In the genomic region with DNA sequence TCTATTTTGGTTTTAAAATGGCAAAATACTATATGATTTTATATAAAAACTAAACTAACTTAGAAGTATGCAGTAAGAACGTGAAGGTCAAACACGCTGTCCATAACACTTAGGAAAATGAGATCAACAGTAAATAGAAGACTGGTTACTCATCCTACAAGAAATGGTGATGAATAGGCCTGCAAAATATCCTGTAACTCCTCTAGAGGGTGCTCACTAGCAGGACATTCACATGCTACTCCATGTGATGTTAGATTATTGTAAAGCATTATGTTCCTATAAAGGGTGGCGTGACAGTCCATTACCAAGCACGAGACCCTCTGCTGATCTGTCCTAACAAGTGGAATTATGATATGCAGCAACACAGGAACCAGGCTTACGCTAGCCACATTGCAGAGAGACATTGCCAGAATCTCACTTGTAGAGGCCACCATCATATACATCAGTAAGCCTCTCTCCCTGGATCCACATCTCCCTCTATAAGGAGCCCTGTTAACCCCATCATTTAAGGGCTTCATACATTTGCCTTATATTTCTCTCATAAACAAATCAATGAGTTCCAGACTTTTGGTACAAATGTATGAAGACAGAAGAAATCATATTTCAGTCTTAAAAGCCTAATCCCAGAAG, we compare ENCODE assay signal across 9 cellular contexts. TPM values are rescaled to one million over a fixed set of nuclear protein-coding genes. Genes with fewer than 3 reads are reported as not detected.
DNase-seq lines count a peak whose midpoint lies in the region; TF ChIP-seq lines count a peak whose summit lies in the region.
"Had no signal": no experiment of that assay in that cellular context is flagged by ENCODE, and none has a peak within 500 bp of the region (broad histone marks: within the 10 kb centered on the region; RNA-seq: fewer than 3 reads in every experiment).

No MANE protein-coding gene starts in this region.

- H3K27me3 ChIP-seq in hepatocyte: no peaks in the 10 kb centered on the region
- no peaks in the 10 kb centered on the region for H3K27me3 ChIP-seq in spleen (replicated peaks in 1 of 7)
- no peaks in the 10 kb centered on the region for H3K27me3 ChIP-seq in suprapubic skin

- POLR2A ChIA-PET in HEK293 (lab: Yijun Ruan, JAX): no interaction called here

- no peak overlapping the region for H3K4me2 ChIP-seq in hepatocyte

- H3K9me3 ChIP-seq in HEK293 (ENCODE audit: control insufficient read depth, insufficient read depth, low read depth, low read length) (no peaks in the 10 kb centered on the region), hepatocyte (ENCODE audit: low read depth) (no peaks in the 10 kb centered on the region), spleen (no peaks in the 10 kb centered on the region), suprapubic skin (no peaks in the 10 kb centered on the region)

- no peaks in the 10 kb centered on the region for H4K20me1 ChIP-seq in hepatocyte (ENCODE audit: insufficient read depth, poor library complexity, severe bottlenecking)

- intact Hi-C loops in spleen (cut with DNase I; ENCODE audit: low total_unique reads): loop anchor here (5.0 kb wide), 2 partner anchors 58 to 118 kb away; a partner anchor contains a TSS

- DNase-seq in NCI-H2081 (lab: John Stamatoyannopoulos, UW): peak; percentile 15 to 54
- DNase-seq in NCI-H2081 treated with DMSO at 0.1 percent for 48 hours (lab: John Stamatoyannopoulos, UW): no peak
- DNase-seq in NCI-H526 treated with DMSO at 0.1 percent for 48 hours (lab: John Stamatoyannopoulos, UW): peak; percentile 53
- peak; percentile 83 for DNase-seq in amniotic epithelial cell (ENCODE audit: low read depth)
- peak; percentile 65 for DNase-seq in hepatocyte (ENCODE audit: low spot score)
- DNase-seq in spleen: no peak
- DNase-seq in suprapubic skin (ENCODE audit: low spot score in 2 of 2): no peak

- no peak for TF ChIP-seq CTCF in HEK293 (tag by site-specific recombination; IDR thresholded peaks at IDR 0.05)
- TF ChIP-seq CTCF in hepatocyte (IDR thresholded peaks at IDR 0.05; ENCODE audit: poor library complexity): peak; percentile 61
- peak; percentile 19 to 67 (median 56) for TF ChIP-seq CTCF in spleen (IDR thresholded peaks at IDR 0.05 in 8 of 11, conservative IDR thresholded peaks at IDR 0.05 in 3 of 11)
- TF ChIP-seq CTCF in suprapubic skin (IDR thresholded peaks at IDR 0.05): peak in 1 of 2 donors; percentile 37

- no peak for TF ChIP-seq EP300 in suprapubic skin (IDR thresholded peaks at IDR 0.05)

- TF ChIP-seq POLR2A in spleen (IDR thresholded peaks at IDR 0.05) (no peak), suprapubic skin (IDR thresholded peaks at IDR 0.05) (no peak)

- CTCF ChIA-PET in HEK293 (lab: Yijun Ruan, JAX): interaction anchor here (0.7 to 2.5 kb wide), 4 partner anchors 10 to 87 kb away, joined by 3 to 16 read pairs (median 4); no protein-coding TSS in a partner anchor

- H3K27ac ChIP-seq in HEK293 (ENCODE audit: extremely low read depth, low read depth, low read length): no peak overlapping the region
- no peak overlapping the region for H3K27ac ChIP-seq in hepatocyte
- no peak overlapping the region for H3K27ac ChIP-seq in spleen
- H3K27ac ChIP-seq in suprapubic skin: no peak overlapping the region

- H3K4me1 ChIP-seq in HEK293 (ENCODE audit: control insufficient read depth, insufficient read depth, low read length): 0 out of 2 replicates have a peak, but pooled peaks cover 2% of the 10 kb centered on the region
- H3K4me1 ChIP-seq in hepatocyte (ENCODE audit: insufficient read depth): no peaks in the 10 kb centered on the region
- no peaks in the 10 kb centered on the region for H3K4me1 ChIP-seq in spleen
- H3K4me1 ChIP-seq in suprapubic skin: no peaks in the 10 kb centered on the region

- no peak overlapping the region for H3K4me3 ChIP-seq in HEK293 (ENCODE audit: low read depth, low read length)
- no peak overlapping the region for H3K4me3 ChIP-seq in hepatocyte
- H3K4me3 ChIP-seq in spleen: no peak overlapping the region
- H3K4me3 ChIP-seq in suprapubic skin: no peak overlapping the region

- 28% methylated on average over 5 of the region's 5 CpGs for WGBS in hepatocyte (ENCODE audit: low lambda C conversion rate, missing lambda C conversion rate)
- WGBS in spleen, 5 donors: 25 to 31% (median 30%) methylated on average over 5 of the region's 5 CpGs
- WGBS in suprapubic skin: 19% methylated on average over 5 of the region's 5 CpGs

- H3K9me2 ChIP-seq in hepatocyte (replicated peaks; ENCODE audit: insufficient read depth): no peaks in the 10 kb centered on the region

- no peaks in the 10 kb centered on the region for H3K79me2 ChIP-seq in hepatocyte

- H3K36me3 ChIP-seq in HEK293 (ENCODE audit: control insufficient read depth in 2 of 2, insufficient read depth in 1 of 2, low read length in 2 of 2) (no peaks in the 10 kb centered on the region), hepatocyte (replicated peaks; ENCODE audit: insufficient read depth, low read depth) (no peaks in the 10 kb centered on the region), spleen (no peaks in the 10 kb centered on the region), suprapubic skin (no peaks in the 10 kb centered on the region)

- H2AFZ ChIP-seq in hepatocyte: no peak overlapping the region

TF ChIP-seq in HEK293, 187 proteins besides CTCF, POLR2A, EP300 and RAD21:
- TF ChIP-seq ZNF175 (tag by site-specific recombination; IDR thresholded peaks at IDR 0.05): no peak
- 0 out of 2 replicates have a peak, but pooled peaks have one; percentile 12 for TF ChIP-seq SCRT2 (tag by site-specific recombination; IDR thresholded peaks at IDR 0.05)
- TF ChIP-seq, protein P1, sequence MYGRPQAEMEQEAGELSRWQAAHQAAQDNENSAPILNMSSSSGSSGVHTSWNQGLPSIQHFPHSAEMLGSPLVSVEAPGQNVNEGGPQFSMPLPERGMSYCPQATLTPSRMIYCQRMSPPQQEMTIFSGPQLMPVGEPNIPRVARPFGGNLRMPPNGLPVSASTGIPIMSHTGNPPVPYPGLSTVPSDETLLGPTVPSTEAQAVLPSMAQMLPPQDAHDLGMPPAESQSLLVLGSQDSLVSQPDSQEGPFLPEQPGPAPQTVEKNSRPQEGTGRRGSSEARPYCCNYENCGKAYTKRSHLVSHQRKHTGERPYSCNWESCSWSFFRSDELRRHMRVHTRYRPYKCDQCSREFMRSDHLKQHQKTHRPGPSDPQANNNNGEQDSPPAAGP (tag by site-specific recombination; IDR thresholded peaks at IDR 0.05): no peak
- TF ChIP-seq ZNF394 (tag by site-specific recombination; IDR thresholded peaks at IDR 0.05; ENCODE audit: borderline replicate concordance): 0 out of 2 replicates have a peak, but pooled peaks have one; percentile 25
- peak; percentile 66; the same call in 1 of the 2 replicates for TF ChIP-seq ZNF600 (tag by site-specific recombination; IDR thresholded peaks at IDR 0.05)
- TF ChIP-seq ZNF777 (tag by site-specific recombination; IDR thresholded peaks at IDR 0.05; ENCODE audit: borderline replicate concordance): no peak
- peak; percentile 73 for TF ChIP-seq ZNF654 (tag by site-specific recombination; IDR thresholded peaks at IDR 0.05; ENCODE audit: low read depth)

RNA-seq across cellular contexts. Expression of a gene that starts 18.0 kb away (rescaled TPM):
- total RNA-seq in hepatocyte (not detected in 2 replicates), spleen (not detected), suprapubic skin (not detected)
- polyA plus RNA-seq in hepatocyte (not detected in 2 replicates), spleen (not detected)
- total RNA-seq: CD8-positive, alpha-beta memory T cell had no signal
- polyA plus RNA-seq: CD8-positive, alpha-beta memory T cell had no signal

RNA-seq across cellular contexts. Expression of a gene that starts 19.5 kb away (rescaled TPM):
- total RNA-seq in hepatocyte: not detected in 2 replicates
- not detected in 2 replicates for polyA plus RNA-seq in hepatocyte
- not detected for total RNA-seq in spleen
- not detected for polyA plus RNA-seq in spleen
- not detected for total RNA-seq in suprapubic skin
- total RNA-seq: CD8-positive, alpha-beta memory T cell had no signal
- polyA plus RNA-seq: CD8-positive, alpha-beta memory T cell had no signal

RNA-seq across cellular contexts. Expression of a gene that starts 48.5 kb away (rescaled TPM):
- total RNA-seq in hepatocyte: not detected in 2 replicates
- not detected in 2 replicates for polyA plus RNA-seq in hepatocyte
- not detected for total RNA-seq in spleen
- not detected for polyA plus RNA-seq in spleen
- total RNA-seq in suprapubic skin: under 1 TPM in 1 of 4 donors, not detected in 3; 0.34 TPM
- total RNA-seq: CD8-positive, alpha-beta memory T cell had no signal
- polyA plus RNA-seq: CD8-positive, alpha-beta memory T cell had no signal

RNA-seq across cellular contexts. Expression of a gene that starts 51.8 kb away (rescaled TPM):
- not detected in 2 replicates for total RNA-seq in hepatocyte
- polyA plus RNA-seq in hepatocyte: not detected in 2 replicates
- not detected for total RNA-seq in spleen
- polyA plus RNA-seq in spleen: not detected
- not detected for total RNA-seq in suprapubic skin
- total RNA-seq: CD8-positive, alpha-beta memory T cell had no signal
- polyA plus RNA-seq: CD8-positive, alpha-beta memory T cell had no signal

Comparison
In these comparisons a context has a peak if more than half of its experiments do, and no peak if none do; other contexts are left out.
1. DNase-seq: peak in NCI-H2081 (2 of 2), NCI-H526 treated with DMSO at 0.1 percent for 48 hours (single experiment), amniotic epithelial cell (single experiment) and hepatocyte (single experiment); none in NCI-H2081 treated with DMSO at 0.1 percent for 48 hours (single experiment), spleen (single experiment) and suprapubic skin (0 of 2).